Comparison of ENCODE assay signal across 16 cellular contexts in the genomic region with DNA sequence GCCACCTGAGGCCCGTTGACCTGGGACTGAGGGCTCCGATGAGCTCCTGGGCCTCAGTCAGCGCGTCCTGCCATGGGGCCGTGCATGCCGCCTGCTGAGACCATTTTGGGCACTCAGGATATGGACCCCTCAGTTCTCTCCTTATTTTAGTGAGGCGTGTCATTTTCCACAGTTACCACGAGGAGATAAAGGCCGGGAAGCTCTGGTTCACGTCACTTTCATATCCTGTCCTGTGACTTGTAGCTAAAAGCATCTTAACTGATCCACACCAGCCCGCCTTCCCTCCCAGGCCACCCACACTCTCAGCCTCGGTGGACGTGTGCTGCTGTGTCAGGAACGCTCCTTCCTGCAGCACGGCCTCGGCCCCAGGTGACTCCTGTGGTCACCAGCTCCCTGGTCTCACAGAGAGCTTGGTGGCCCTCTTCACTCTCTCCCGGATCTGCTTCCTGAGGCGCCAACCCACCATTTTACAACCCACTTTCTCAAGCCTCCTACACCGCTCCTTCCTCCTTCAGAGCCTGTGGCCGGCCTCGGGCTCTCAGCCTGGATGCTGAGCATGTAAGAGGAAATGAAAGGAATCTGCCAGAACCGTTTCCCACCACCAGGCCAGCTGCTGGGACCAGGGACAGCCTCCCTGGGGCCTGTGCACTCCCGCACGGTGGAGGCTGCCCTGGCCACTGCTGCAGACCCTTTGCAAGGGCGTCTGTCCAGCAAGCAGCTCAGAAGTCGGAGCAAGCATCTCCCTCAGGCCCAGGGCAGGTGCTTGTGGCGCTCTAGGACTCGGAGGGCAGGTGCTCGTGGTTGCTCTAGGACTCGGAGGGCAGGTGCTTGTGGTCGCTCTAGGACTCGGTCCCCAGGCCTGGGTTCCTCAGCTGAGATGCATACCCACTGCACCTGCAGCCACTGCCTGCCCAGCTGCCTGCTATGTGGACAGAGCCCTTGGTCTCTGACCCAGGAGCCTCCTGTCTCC. TPM values are rescaled to one million over a fixed set of nuclear protein-coding genes. Genes with fewer than 3 reads are reported as not detected.
DNase-seq lines count a peak whose midpoint lies in the region; ATAC-seq and TF ChIP-seq lines count a peak whose summit lies in the region.
"Had no signal": no experiment of that assay in that cellular context is flagged by ENCODE, and none has a peak within 500 bp of the region (broad histone marks: within the 10 kb centered on the region; RNA-seq: fewer than 3 reads in every experiment).

No MANE protein-coding gene starts in this region.

- intact Hi-C loops in left ventricle myocardium superior (cut with micrococcal nuclease): no loop called here

- POLR2A ChIA-PET in T-cell (lab: Charles Lee): interaction anchor here in 1 of 2 donors (0.6 kb wide), 1 partner anchor 22 kb away, joined by 3 read pairs; no protein-coding TSS in a partner anchor

- ATAC-seq in T-cell (replicated peaks in 1 of 4) (no peak), left ventricle myocardium superior (no peak)
- ATAC-seq: lower lobe of right lung had no signal

- H3K27me3 Mint-ChIP-seq in T-helper 1 cell treated with Interleukin-12 subunit alpha and Interleukin-12 subunit beta and Interleukin-4 antibody, amounts not matched to agents 30 μg/mL and 1 μg/mL, for 36 hours (ENCODE audit: low read depth): no peaks in the 10 kb centered on the region
- no peaks in the 10 kb centered on the region for H3K27me3 Mint-ChIP-seq in T-cell
- H3K27me3 Mint-ChIP-seq: central memory CD8-positive, alpha-beta T cell had no signal

- H3K27ac ChIP-seq in coronary artery: no peak overlapping the region
- H3K27ac ChIP-seq: HL-60, lower lobe of right lung, upper lobe of left lung had no signal

- CTCF ChIA-PET in T-cell (lab: Charles Lee): no interaction called here

- no peak overlapping the region for H3K4me3 ChIP-seq in coronary artery
- H3K4me3 ChIP-seq: lower lobe of right lung, MG63, upper lobe of left lung had no signal

- DNase-seq in T-helper 1 cell (no peak), MV-4-11 (lab: John Stamatoyannopoulos, UW) (peak; percentile 92), T-cell (no peak), myocyte (ENCODE audit: low read depth) (peak; percentile 82), coronary artery (ENCODE audit: low spot score) (no peak), left ventricle myocardium superior (no peak), HPDE6-E6E7 (ENCODE audit: extremely low spot score) (no peak)
- DNase-seq: DMS 273 treated with DMSO at 0.1 percent for 48 hours, hippocampal formation, lower lobe of right lung, MG63, occipital lobe had no signal

- no peak for TF ChIP-seq CTCF in coronary artery (IDR thresholded peaks at IDR 0.05)

- peaks cover 5% of the 10 kb centered on the region for H3K36me3 Mint-ChIP-seq in T-helper 1 cell treated with Interleukin-12 subunit alpha and Interleukin-12 subunit beta and Interleukin-4 antibody, amounts not matched to agents 30 μg/mL and 1 μg/mL, for 36 hours (ENCODE audit: low read depth)
- H3K36me3 Mint-ChIP-seq in T-cell: peaks cover 4% of the 10 kb centered on the region

- no peaks in the 10 kb centered on the region for H3K9me3 Mint-ChIP-seq in T-helper 1 cell treated with Interleukin-12 subunit alpha and Interleukin-12 subunit beta and Interleukin-4 antibody, amounts not matched to agents 30 μg/mL and 1 μg/mL, for 36 hours
- no peaks in the 10 kb centered on the region for H3K9me3 Mint-ChIP-seq in T-cell
- H3K9me3 Mint-ChIP-seq: central memory CD8-positive, alpha-beta T cell had no signal

- H3K27ac Mint-ChIP-seq in T-helper 1 cell treated with Interleukin-12 subunit alpha and Interleukin-12 subunit beta and Interleukin-4 antibody, amounts not matched to agents 30 μg/mL and 1 μg/mL, for 36 hours: peak overlapping the region; percentile 10
- H3K27ac Mint-ChIP-seq in T-cell: peak overlapping the region; percentile 66 to 86

- H3K4me1 Mint-ChIP-seq in T-helper 1 cell treated with Interleukin-12 subunit alpha and Interleukin-12 subunit beta and Interleukin-4 antibody, amounts not matched to agents 30 μg/mL and 1 μg/mL, for 36 hours (ENCODE audit: low read depth): peaks cover 30% of the 10 kb centered on the region
- peaks cover 59 to 68% (median 64%) of the 10 kb centered on the region in 3 donors for H3K4me1 Mint-ChIP-seq in T-cell

- no peak overlapping the region for H3K4me3 Mint-ChIP-seq in T-helper 1 cell treated with Interleukin-12 subunit alpha and Interleukin-12 subunit beta and Interleukin-4 antibody, amounts not matched to agents 30 μg/mL and 1 μg/mL, for 36 hours
- peak overlapping the region in 2 of 3 donors; percentile 54 to 63 for H3K4me3 Mint-ChIP-seq in T-cell
- H3K4me3 Mint-ChIP-seq: central memory CD8-positive, alpha-beta T cell had no signal

RNA-seq across cellular contexts. Expression of a gene that starts 23.9 kb away (rescaled TPM):
- 100 to 1,000 TPM in 2 of 5 donors, 10 to 100 TPM in 3; 48.2 to 144 (median 52.5) TPM for total RNA-seq in T-cell
- 78.4 and 97.9 TPM in 2 replicates for total RNA-seq in myocyte
- polyA plus RNA-seq in myocyte (2012): 74.1 TPM
- 17.0 TPM for total RNA-seq in left ventricle myocardium superior

RNA-seq across cellular contexts. Expression of a gene that starts 56.3 kb away (rescaled TPM):
- total RNA-seq in T-cell (100 to 1,000 TPM; 137 to 186 (median 177) TPM), myocyte (97.1 and 109 TPM in 2 replicates), left ventricle myocardium superior (67.7 TPM)
- polyA plus RNA-seq in myocyte (2012): 65.8 TPM

Comparison
In these comparisons a context has a peak if more than half of its experiments do, and no peak if none do; other contexts are left out.
1. DNase-seq: peak in MV-4-11 (single experiment) and myocyte (single experiment); none in T-helper 1 cell (0 of 5), T-cell (0 of 34), coronary artery (single experiment), left ventricle myocardium superior (single experiment) and HPDE6-E6E7 (single experiment).